Comparison of ENCODE assay signal across 8 cellular contexts in the genomic region with DNA sequence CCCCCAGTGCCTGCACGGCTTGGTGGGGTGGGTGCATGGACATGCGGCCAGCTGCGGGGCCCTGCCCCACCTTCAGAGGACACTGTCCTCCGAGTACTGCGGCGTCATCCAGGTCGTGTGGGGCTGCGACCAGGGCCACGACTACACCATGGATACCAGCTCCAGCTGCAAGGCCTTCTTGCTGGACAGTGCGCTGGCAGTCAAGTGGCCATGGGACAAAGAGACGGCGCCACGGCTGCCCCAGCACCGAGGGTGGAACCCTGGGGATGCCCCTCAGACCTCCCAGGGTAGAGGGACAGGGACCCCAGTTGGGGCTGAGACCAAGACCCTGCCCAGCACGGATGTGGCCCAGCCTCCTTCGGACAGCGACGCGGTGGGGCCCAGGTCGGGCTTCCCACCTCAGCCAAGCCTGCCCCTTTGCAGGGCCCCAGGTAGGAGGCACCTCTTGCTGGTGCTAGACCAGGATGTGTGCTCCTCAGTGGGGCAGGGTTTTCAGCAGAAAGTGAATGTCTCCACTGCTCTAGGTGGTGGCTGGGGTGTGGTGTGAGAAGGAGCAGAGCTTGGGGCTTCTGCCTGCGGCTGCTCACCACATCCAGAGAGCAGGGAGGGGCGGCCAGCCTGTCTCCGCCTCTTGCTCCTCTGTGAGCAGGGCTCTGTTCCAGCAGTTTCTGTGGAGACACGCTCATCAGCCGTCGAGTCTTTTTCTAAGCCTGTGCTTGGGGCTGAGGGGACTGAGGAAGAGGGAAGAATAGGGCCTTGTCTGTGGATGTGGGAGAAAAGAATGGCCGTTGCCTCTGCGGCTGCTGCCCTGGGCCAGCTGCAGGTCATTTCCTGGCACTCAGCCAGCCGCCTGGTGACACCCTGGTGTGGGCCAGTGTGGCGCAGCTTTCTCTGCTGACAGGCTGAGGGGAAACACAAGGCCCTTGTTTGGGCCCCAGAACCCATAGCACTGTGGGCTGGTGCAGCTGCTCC. TPM values are rescaled to one million over a fixed set of nuclear protein-coding genes. Genes with fewer than 3 reads are reported as not detected.
DNase-seq lines count a peak whose midpoint lies in the region; ATAC-seq, FAIRE-seq and TF ChIP-seq lines count a peak whose summit lies in the region.

No MANE protein-coding gene starts in this region.

- H4K20me1 ChIP-seq in K562 (replicated peaks; ENCODE audit: control insufficient read depth, insufficient read depth, low read length): peaks cover 25% of the 10 kb centered on the region

- TF ChIP-seq CTCF in VCaP (conservative IDR thresholded peaks at IDR 0.05) (no peak), K562 (IDR thresholded peaks at IDR 0.05 in 2 of 3, conservative IDR thresholded peaks at IDR 0.05 in 1 of 3; ENCODE audit: insufficient read depth in 2 of 3, low read depth in 1 of 3, low read length in 3 of 3) (no peak)

- no peak overlapping the region for H3K4me2 ChIP-seq in K562 (ENCODE audit: insufficient read depth, low read length)

- no peaks in the 10 kb centered on the region for H3K9me3 Mint-ChIP-seq in stimulated activated naive CD8-positive, alpha-beta T cell treated with anti-CD3 and anti-CD28 coated beads, Interleukin-15, Interleukin-2, amounts not matched to agents 100 ng/mL and 50 ng/mL, for 24 hours

- peak in 13 of 14 donors; percentile 44 to 94 (median 90) for DNase-seq in C1 segment of cervical spinal cord (lab: John Stamatoyannopoulos, UW)
- DNase-seq in K562 (ENCODE audit: extremely low read depth in 1 of 4, low spot score in 3 of 4): no peak
- peak; percentile 97 for DNase-seq in medulla oblongata (ENCODE audit: extremely low spot score)
- DNase-seq in NCI-H1694 treated with DMSO at 0.1 percent for 48 hours (lab: John Stamatoyannopoulos, UW): no peak
- no peak for DNase-seq in DMS79 (lab: John Stamatoyannopoulos, UW)

- peak overlapping the region; percentile 87 for H3K4me3 Mint-ChIP-seq in stimulated activated naive CD8-positive, alpha-beta T cell treated with anti-CD3 and anti-CD28 coated beads, Interleukin-15, Interleukin-2, amounts not matched to agents 100 ng/mL and 50 ng/mL, for 24 hours

- FAIRE-seq in K562 (lab: Jason Lieb, UNC): no peak

- intact Hi-C loops in K562 (cut with micrococcal nuclease): no loop called here

- peaks cover 57% of the 10 kb centered on the region for H3K36me3 ChIP-seq in K562 (ENCODE audit: control insufficient read depth, insufficient read depth, low read length)

- TF ChIP-seq RAD21 in K562 (CRISPR knock-in tag; conservative IDR thresholded peaks at IDR 0.05 in 1 of 2, IDR thresholded peaks at IDR 0.05 in 1 of 2): no peak

- ATAC-seq in K562 (no peak), GM18511 (IDR thresholded peaks at IDR 0.05; ENCODE audit: unreplicated experiment) (no peak)

- H2AFZ ChIP-seq in K562 (ENCODE audit: low read depth, low read length): no peak overlapping the region

- H3K4me3 ChIP-seq in K562: peak overlapping the region; percentile 98; the same call in 1 of the 2 replicates

- WGBS in K562 (ENCODE audit: insufficient coverage, low coverage, missing lambda C conversion rate): 94% methylated on average over 21 of the region's 30 CpGs

- H3K27ac ChIP-seq in VCaP (peak overlapping the region; percentile 76), K562 (ENCODE audit: extremely low read depth, low read depth, low read length) (no peak overlapping the region)

- no peaks in the 10 kb centered on the region for H3K9me3 ChIP-seq in K562 (replicated peaks; ENCODE audit: control insufficient read depth, insufficient read depth, low read depth, low read length)

- no peaks in the 10 kb centered on the region for H3K27me3 Mint-ChIP-seq in stimulated activated naive CD8-positive, alpha-beta T cell treated with anti-CD3 and anti-CD28 coated beads, Interleukin-15, Interleukin-2, amounts not matched to agents 100 ng/mL and 50 ng/mL, for 24 hours

- in situ Hi-C loops in K562 (cut with MboI): no loop called here

- peaks cover 31% of the 10 kb centered on the region for H3K36me3 Mint-ChIP-seq in stimulated activated naive CD8-positive, alpha-beta T cell treated with anti-CD3 and anti-CD28 coated beads, Interleukin-15, Interleukin-2, amounts not matched to agents 100 ng/mL and 50 ng/mL, for 24 hours (ENCODE audit: low read depth)

- no peaks in the 10 kb centered on the region for H3K27me3 ChIP-seq in K562 (ENCODE audit: control insufficient read depth in 2 of 2, insufficient read depth in 2 of 2, low read length in 2 of 2)

- no peak for TF ChIP-seq EP300 in K562 (IDR thresholded peaks at IDR 0.05; ENCODE audit: low read length)

- peak; percentile 26 for TF ChIP-seq POLR2A in K562 (conservative IDR thresholded peaks at IDR 0.05)

- peaks cover 43% of the 10 kb centered on the region for H3K79me2 ChIP-seq in K562 (ENCODE audit: control insufficient read depth, insufficient read depth, low read length)

- H3K27ac Mint-ChIP-seq in stimulated activated naive CD8-positive, alpha-beta T cell treated with anti-CD3 and anti-CD28 coated beads, Interleukin-15, Interleukin-2, amounts not matched to agents 100 ng/mL and 50 ng/mL, for 24 hours: peak overlapping the region; percentile 89

- no TSS peak for BruUV-seq in K562 (replicated peaks; lab: Mats Ljungman, UMichigan)

- CTCF ChIA-PET in K562 (lab: Yijun Ruan, JAX; ENCODE audit: low intra/inter-chr PET ratio): no interaction called here

- H3K4me1 Mint-ChIP-seq in stimulated activated naive CD8-positive, alpha-beta T cell treated with anti-CD3 and anti-CD28 coated beads, Interleukin-15, Interleukin-2, amounts not matched to agents 100 ng/mL and 50 ng/mL, for 24 hours (ENCODE audit: low read depth): peaks cover 58% of the 10 kb centered on the region

- POLR2A ChIA-PET in K562 (lab: Yijun Ruan, JAX): interaction anchor here (0.7 to 4.8 kb wide), 9 partner anchors 9 to 136 kb away, joined by 3 to 37 read pairs (median 3); no protein-coding TSS in a partner anchor

- peaks cover 11% of the 10 kb centered on the region for H3K9me1 ChIP-seq in K562 (ENCODE audit: control insufficient read depth, insufficient read depth, low read length)

- H3K9ac ChIP-seq in K562 (ENCODE audit: insufficient read depth in 1 of 2, low read depth in 2 of 2, low read length in 2 of 2): peak overlapping the region in 1 of 2 experiments; percentile 93; a peak in 2 of 4 replicates

- peaks cover 28 to 51% of the 10 kb centered on the region in 2 experiments for H3K4me1 ChIP-seq in K562 (replicated peaks in 1 of 2; ENCODE audit: control insufficient read depth in 2 of 2, insufficient read depth in 2 of 2, low read length in 2 of 2)

RNA-seq across cellular contexts. Expression of a gene that starts 2.2 kb away (rescaled TPM):
- 123 and 273 TPM in 2 replicates for total RNA-seq in K562 (2011; cell fraction: chromatin; rRNA removed; ENCODE audit: low replicate concordance)
- total RNA-seq in K562 (2011; cell fraction: nucleolus; rRNA removed): 130 and 136 TPM in 2 replicates
- 112 and 149 TPM in 2 replicates for total RNA-seq in K562 (2011; cell fraction: nucleoplasm; rRNA removed)
- total RNA-seq in K562 (2014; rRNA removed) (28.0 and 31.4 TPM in 2 replicates), K562 (2014; rRNA removed; fragmentation: Illumina TruSeq; extraction: Trizol) (9.2 and 9.8 TPM in 2 replicates), K562 (2015; rRNA removed; fragmentation: Illumina TruSeq; extraction: Trizol) (13.9 and 16.9 TPM in 2 replicates), K562 (2021) (40.0 and 43.9 TPM in 2 replicates)
- polyA plus RNA-seq in K562 (2011; rRNA removed) (15.8 and 21.7 TPM in 2 replicates), K562 (2014; fragmentation: Illumina TruSeq; extraction: Trizol) (17.2 and 29.0 TPM in 2 replicates), K562 (2014; fragmentation: Nextera tagmentation; extraction: Ambion mirVana) (under 1 TPM; 0.49 to 0.80 TPM), K562 (2014; rRNA removed) (36.7 and 42.4 TPM in 2 replicates)
- 16.1 and 25.5 TPM in 2 replicates for polyA plus RNA-seq in K562 (2011; cell fraction: cytosol; rRNA removed)
- 120 and 167 TPM in 2 replicates for polyA plus RNA-seq in K562 (2011; cell fraction: nucleus; rRNA removed)
- polyA plus RNA-seq in K562 (2012): 27.0 and 27.2 TPM in 2 replicates
- 6.4 and 10.5 TPM in 2 replicates for polyA minus RNA-seq in K562 (2011; rRNA and poly(A)+ RNA removed)
- 16.7 and 19.7 TPM in 2 replicates for polyA minus RNA-seq in K562 (2011; cell fraction: cytosol; rRNA and poly(A)+ RNA removed)
- 27.6 and 35.0 TPM in 2 replicates for polyA minus RNA-seq in K562 (2011; cell fraction: nucleus; rRNA and poly(A)+ RNA removed)

RNA-seq across cellular contexts. Expression of a gene that starts 2.9 kb away (rescaled TPM):
- total RNA-seq in K562 (2011; cell fraction: chromatin; rRNA removed; ENCODE audit: low replicate concordance): 5.2 and 13.2 TPM in 2 replicates
- 9.5 and 9.9 TPM in 2 replicates for total RNA-seq in K562 (2011; cell fraction: nucleolus; rRNA removed)
- total RNA-seq in K562 (2011; cell fraction: nucleoplasm; rRNA removed): 4.3 and 4.5 TPM in 2 replicates
- total RNA-seq in K562 (2014; rRNA removed): 2.9 and 3.0 TPM in 2 replicates
- 0.26 and 0.33 TPM in 2 replicates for total RNA-seq in K562 (2014; rRNA removed; fragmentation: Illumina TruSeq; extraction: Trizol)
- 0.58 and 0.94 TPM in 2 replicates for total RNA-seq in K562 (2015; rRNA removed; fragmentation: Illumina TruSeq; extraction: Trizol)
- 3.1 and 3.7 TPM in 2 replicates for total RNA-seq in K562 (2021)
- 0.95 and 2.9 TPM in 2 replicates for polyA plus RNA-seq in K562 (2011; rRNA removed)
- 1.3 and 3.5 TPM in 2 replicates for polyA plus RNA-seq in K562 (2011; cell fraction: cytosol; rRNA removed)
- 9.4 and 15.9 TPM in 2 replicates for polyA plus RNA-seq in K562 (2011; cell fraction: nucleus; rRNA removed)
- 4.5 and 13.7 TPM in 2 replicates for polyA plus RNA-seq in K562 (2012)
- 1.1 and 2.7 TPM in 2 replicates for polyA plus RNA-seq in K562 (2014; fragmentation: Illumina TruSeq; extraction: Trizol)
- polyA plus RNA-seq in K562 (2014; fragmentation: Nextera tagmentation; extraction: Ambion mirVana): 1 to 10 TPM; 1.0 to 1.4 TPM
- 3.0 and 3.5 TPM in 2 replicates for polyA plus RNA-seq in K562 (2014; rRNA removed)
- polyA minus RNA-seq in K562 (2011; rRNA and poly(A)+ RNA removed): 0.42 and 0.66 TPM in 2 replicates
- 1.8 and 2.7 TPM in 2 replicates for polyA minus RNA-seq in K562 (2011; cell fraction: cytosol; rRNA and poly(A)+ RNA removed)
- polyA minus RNA-seq in K562 (2011; cell fraction: nucleus; rRNA and poly(A)+ RNA removed): 2.7 and 2.9 TPM in 2 replicates

RNA-seq across cellular contexts. Expression of a gene that starts 22.1 kb away (rescaled TPM):
- total RNA-seq in K562 (2011; cell fraction: chromatin; rRNA removed; ENCODE audit: low replicate concordance): 4.8 and 30.8 TPM in 2 replicates
- 32.7 and 32.9 TPM in 2 replicates for total RNA-seq in K562 (2011; cell fraction: nucleolus; rRNA removed)
- total RNA-seq in K562 (2011; cell fraction: nucleoplasm; rRNA removed): 10.5 and 10.9 TPM in 2 replicates
- total RNA-seq in K562 (2014; rRNA removed) (17.0 and 19.7 TPM in 2 replicates), K562 (2014; rRNA removed; fragmentation: Illumina TruSeq; extraction: Trizol) (0.26 and 0.47 TPM in 2 replicates), K562 (2015; rRNA removed; fragmentation: Illumina TruSeq; extraction: Trizol) (4.3 and 5.1 TPM in 2 replicates), K562 (2021) (19.2 and 19.4 TPM in 2 replicates)
- polyA plus RNA-seq in K562 (2011; rRNA removed) (4.0 and 4.5 TPM in 2 replicates), K562 (2014; fragmentation: Illumina TruSeq; extraction: Trizol) (1.1 and 3.7 TPM in 2 replicates), K562 (2014; fragmentation: Nextera tagmentation; extraction: Ambion mirVana) (under 1 TPM in 1 of 2 experiments, not detected in 1; 0.13 TPM), K562 (2014; rRNA removed) (11.5 and 15.2 TPM in 2 replicates)
- polyA plus RNA-seq in K562 (2011; cell fraction: cytosol; rRNA removed): 5.7 and 25.8 TPM in 2 replicates
- polyA plus RNA-seq in K562 (2011; cell fraction: nucleus; rRNA removed): 10.9 and 25.7 TPM in 2 replicates
- 11.3 and 11.6 TPM in 2 replicates for polyA plus RNA-seq in K562 (2012)
- polyA minus RNA-seq in K562 (2011; rRNA and poly(A)+ RNA removed): 0.33 and 1.8 TPM in 2 replicates
- 7.8 and 11.9 TPM in 2 replicates for polyA minus RNA-seq in K562 (2011; cell fraction: cytosol; rRNA and poly(A)+ RNA removed)
- polyA minus RNA-seq in K562 (2011; cell fraction: nucleus; rRNA and poly(A)+ RNA removed): 5.7 and 11.7 TPM in 2 replicates

RNA-seq across cellular contexts. Expression of a gene that starts 37.1 kb away (rescaled TPM):
- 275 and 586 TPM in 2 replicates for total RNA-seq in K562 (2011; cell fraction: chromatin; rRNA removed; ENCODE audit: low replicate concordance)
- 284 and 289 TPM in 2 replicates for total RNA-seq in K562 (2011; cell fraction: nucleolus; rRNA removed)
- total RNA-seq in K562 (2011; cell fraction: nucleoplasm; rRNA removed): 252 and 255 TPM in 2 replicates
- total RNA-seq in K562 (2014; rRNA removed): 40.1 and 55.8 TPM in 2 replicates
- total RNA-seq in K562 (2014; rRNA removed; fragmentation: Illumina TruSeq; extraction: Trizol): 25.5 and 34.8 TPM in 2 replicates
- 35.8 and 40.3 TPM in 2 replicates for total RNA-seq in K562 (2015; rRNA removed; fragmentation: Illumina TruSeq; extraction: Trizol)
- 65.1 and 75.4 TPM in 2 replicates for total RNA-seq in K562 (2021)
- 55.9 and 77.3 TPM in 2 replicates for polyA plus RNA-seq in K562 (2011; rRNA removed)
- 39.7 and 56.1 TPM in 2 replicates for polyA plus RNA-seq in K562 (2011; cell fraction: cytosol; rRNA removed)
- 756 and 811 TPM in 2 replicates for polyA plus RNA-seq in K562 (2011; cell fraction: nucleus; rRNA removed)
- polyA plus RNA-seq in K562 (2012): 45.3 and 62.2 TPM in 2 replicates
- 38.0 and 46.5 TPM in 2 replicates for polyA plus RNA-seq in K562 (2014; fragmentation: Illumina TruSeq; extraction: Trizol)
- polyA plus RNA-seq in K562 (2014; fragmentation: Nextera tagmentation; extraction: Ambion mirVana): 1 to 10 TPM; 2.0 to 3.3 TPM
- 75.0 and 85.1 TPM in 2 replicates for polyA plus RNA-seq in K562 (2014; rRNA removed)
- 21.7 and 25.8 TPM in 2 replicates for polyA minus RNA-seq in K562 (2011; rRNA and poly(A)+ RNA removed)
- polyA minus RNA-seq in K562 (2011; cell fraction: cytosol; rRNA and poly(A)+ RNA removed): 16.0 and 16.3 TPM in 2 replicates
- polyA minus RNA-seq in K562 (2011; cell fraction: nucleus; rRNA and poly(A)+ RNA removed): 56.4 and 75.0 TPM in 2 replicates

Comparison
In these comparisons a context has a peak if more than half of its experiments do, and no peak if none do; other contexts are left out.
1. DNase-seq: peak in C1 segment of cervical spinal cord (13 of 14) and medulla oblongata (single experiment); none in K562 (0 of 4), NCI-H1694 treated with DMSO at 0.1 percent for 48 hours (single experiment) and DMS79 (single experiment).